ENCODE assay signal across 26 cellular contexts in genomic region chr3:76040946-76041345, GRCh38.
A peak's percentile ranks its signal among the peaks of the same experiment; 100 is the strongest.
DNase-seq lines count a peak whose midpoint lies in the region; ATAC-seq and TF ChIP-seq lines count a peak whose summit lies in the region.
"Had no signal": no experiment of that assay in that cellular context is flagged by ENCODE, and none has a peak within 500 bp of the region (broad histone marks: within the 10 kb centered on the region; RNA-seq: fewer than 3 reads in every experiment).

No MANE protein-coding gene starts in this region.

- DNase-seq in ELR (ENCODE audit: low read depth): peak; percentile 36
- DNase-seq in LHCN-M2 (ENCODE audit: low read depth): peak; percentile 24
- DNase-seq in chondrocyte (ENCODE audit: low spot score): no peak
- no peak for DNase-seq in mesothelial cell of epicardium (ENCODE audit: low spot score in 2 of 2, unreplicated experiment in 2 of 2)
- DNase-seq in vagina (ENCODE audit: extremely low spot score in 2 of 2): no peak
- no peak for DNase-seq in SHP77 (lab: John Stamatoyannopoulos, UW)
- DNase-seq: activated CD4-positive, alpha-beta T cell treated with anti-CD3 and anti-CD28 coated beads, Interleukin-2, amount 50 U/mL, for 48 hours; activated gamma-delta T cell treated with Interleukin-2 at 50 U/mL for 16 hours; amygdala; DMS79 treated with DMSO at 0.1 percent for 48 hours; effector CD4-positive, alpha-beta T cell; glutamatergic neuron; left ventricle myocardium inferior; NCI-H1930; NCI-H226; OCI-M1; SJCRH30; small intestine; stimulated activated CD4-positive, alpha-beta T cell treated with anti-CD3 and anti-CD28 coated beads, Interleukin-2, amount 100 ng/mL, for 48 hours; tibial artery; WERI-Rb-1 had no signal

- H3K27me3 Mint-ChIP-seq in chondrocyte (ENCODE audit: low read depth) (no peaks in the 10 kb centered on the region), mesothelial cell of epicardium (ENCODE audit: low read depth) (no peaks in the 10 kb centered on the region)
- H3K27me3 Mint-ChIP-seq: stimulated activated naive CD8-positive, alpha-beta T cell treated with anti-CD3 and anti-CD28 coated beads, Interleukin-15, Interleukin-2, amounts not matched to agents 100 ng/mL and 50 ng/mL, for 24 hours had no signal

- no peaks in the 10 kb centered on the region for H3K9me3 ChIP-seq in vagina
- H3K9me3 ChIP-seq: esophagus muscularis mucosa, left ventricle myocardium inferior, SJCRH30, tibial artery had no signal

- H3K4me1 Mint-ChIP-seq in chondrocyte (ENCODE audit: low read depth) (peaks cover 37% of the 10 kb centered on the region), mesothelial cell of epicardium (peaks cover 50% of the 10 kb centered on the region)
- H3K4me1 Mint-ChIP-seq: neural progenitor cell had no signal

- H3K27me3 ChIP-seq in vagina: no peaks in the 10 kb centered on the region
- H3K27me3 ChIP-seq: esophagus muscularis mucosa, neural progenitor cell, SJCRH30, tibial artery had no signal

- no peaks in the 10 kb centered on the region for H3K36me3 ChIP-seq in vagina
- H3K36me3 ChIP-seq: esophagus muscularis mucosa, left ventricle myocardium inferior, SJCRH30, tibial artery, WERI-Rb-1 had no signal

- no peak overlapping the region for H3K4me3 ChIP-seq in vagina
- H3K4me3 ChIP-seq: esophagus muscularis mucosa, left ventricle myocardium inferior, neural progenitor cell, SJCRH30, tibial artery had no signal

- H3K27ac Mint-ChIP-seq in chondrocyte (ENCODE audit: unreplicated experiment) (peak overlapping the region; percentile 6), mesothelial cell of epicardium (peak overlapping the region; percentile 49)
- H3K27ac Mint-ChIP-seq: neural progenitor cell; stimulated activated naive CD8-positive, alpha-beta T cell treated with anti-CD3 and anti-CD28 coated beads, Interleukin-15, Interleukin-2, amounts not matched to agents 100 ng/mL and 50 ng/mL, for 24 hours had no signal

- no peak for ATAC-seq in HG03521 (IDR thresholded peaks at IDR 0.05; ENCODE audit: unreplicated experiment)
- ATAC-seq in HG02798 (IDR thresholded peaks at IDR 0.05; ENCODE audit: poor library complexity, unreplicated experiment): no peak

- no peaks in the 10 kb centered on the region for H3K4me1 ChIP-seq in vagina
- H3K4me1 ChIP-seq: esophagus muscularis mucosa, left ventricle myocardium inferior had no signal

- no peaks in the 10 kb centered on the region for H3K9me3 Mint-ChIP-seq in chondrocyte (ENCODE audit: low read depth)
- no peaks in the 10 kb centered on the region for H3K9me3 Mint-ChIP-seq in mesothelial cell of epicardium
- H3K9me3 Mint-ChIP-seq: neural progenitor cell had no signal

- H3K36me3 Mint-ChIP-seq in chondrocyte (ENCODE audit: low read depth): no peaks in the 10 kb centered on the region
- H3K36me3 Mint-ChIP-seq in mesothelial cell of epicardium: no peaks in the 10 kb centered on the region
- H3K36me3 Mint-ChIP-seq: neural progenitor cell had no signal

- no peak for TF ChIP-seq POLR2A in vagina (IDR thresholded peaks at IDR 0.05)

- no peak for TF ChIP-seq CTCF in chondrocyte (IDR thresholded peaks at IDR 0.05)
- no peak for TF ChIP-seq CTCF in mesothelial cell of epicardium (IDR thresholded peaks at IDR 0.05; ENCODE audit: unreplicated experiment)
- TF ChIP-seq CTCF in vagina (IDR thresholded peaks at IDR 0.05): no peak

- intact Hi-C loops in vagina (cut with DNase I): no loop called here

- H3K4me3 Mint-ChIP-seq in chondrocyte (ENCODE audit: unreplicated experiment): no peak overlapping the region
- H3K4me3 Mint-ChIP-seq in mesothelial cell of epicardium: no peak overlapping the region
- H3K4me3 Mint-ChIP-seq: neural progenitor cell; stimulated activated naive CD8-positive, alpha-beta T cell treated with anti-CD3 and anti-CD28 coated beads, Interleukin-15, Interleukin-2, amounts not matched to agents 100 ng/mL and 50 ng/mL, for 24 hours had no signal

- no peak overlapping the region for H3K27ac ChIP-seq in vagina
- H3K27ac ChIP-seq: esophagus muscularis mucosa, left ventricle myocardium inferior, neural progenitor cell, SJCRH30, tibial artery, WERI-Rb-1 had no signal

Comparison
In these comparisons a context has a peak if more than half of its experiments do, and no peak if none do; other contexts are left out.
1. DNase-seq: peak in ELR (single experiment) and LHCN-M2 (single experiment); none in chondrocyte (single experiment), mesothelial cell of epicardium (0 of 2), vagina (0 of 2) and SHP77 (0 of 2).